10 cellular contexts compared by ENCODE assay signal in the genomic region with DNA sequence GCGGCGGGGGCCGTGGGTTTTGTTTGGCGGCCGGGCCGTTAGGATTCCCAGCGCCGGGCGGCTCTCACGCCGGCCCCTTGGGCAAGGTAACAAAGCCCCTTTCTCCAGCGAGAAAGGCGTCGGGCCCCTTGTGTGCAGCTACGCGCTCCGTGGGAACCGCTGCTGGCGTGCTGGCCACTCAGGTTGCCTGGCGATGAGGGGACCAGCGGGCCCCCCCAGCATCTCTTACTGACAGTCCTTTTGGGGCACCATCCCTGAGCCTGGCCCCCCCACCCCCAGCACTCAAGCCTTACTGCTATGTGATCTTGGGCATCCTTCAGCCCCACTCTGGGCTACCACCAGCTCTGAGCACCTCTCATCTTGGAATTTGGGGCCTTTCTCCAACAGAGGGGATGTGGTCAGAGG. TPM values are rescaled to one million over a fixed set of nuclear protein-coding genes. Genes with fewer than 3 reads are reported as not detected.
DNase-seq lines count a peak whose midpoint lies in the region; ATAC-seq, FAIRE-seq and TF ChIP-seq lines count a peak whose summit lies in the region.
"Had no signal": no experiment of that assay in that cellular context is flagged by ENCODE, and none has a peak within 500 bp of the region (broad histone marks: within the 10 kb centered on the region; RNA-seq: fewer than 3 reads in every experiment).

No MANE protein-coding gene starts in this region.

- H3K36me3 ChIP-seq in GM12878 (ENCODE audit: control insufficient read depth in 2 of 2, insufficient read depth in 2 of 2, low read length in 1 of 2) (no peaks in the 10 kb centered on the region), mesodermal cell (ENCODE audit: control insufficient read depth, insufficient read depth, low read length) (peaks cover 9% of the 10 kb centered on the region), upper lobe of left lung (peaks cover 0 to 13% (median 9%) of the 10 kb centered on the region in 4 donors)

- peaks cover 21% of the 10 kb centered on the region for H3K4me1 ChIP-seq in GM12878 (ENCODE audit: control insufficient read depth, insufficient read depth, low read length)
- H3K4me1 ChIP-seq in mesodermal cell (ENCODE audit: control insufficient read depth, insufficient read depth, low read length, poor library complexity, severe bottlenecking), result peaks cover 52% of the 10 kb centered on the region
- peaks cover 65 to 78% (median 73%) of the 10 kb centered on the region in 4 donors for H3K4me1 ChIP-seq in upper lobe of left lung

- no peak for DNase-seq in activated naive CD4-positive, alpha-beta T cell treated with anti-CD3 and anti-CD28 coated beads for 36 hours
- no peak for DNase-seq in activated naive CD4-positive, alpha-beta T cell treated with anti-CD3 and anti-CD28 coated beads, Interleukin-2, amount 50 U/mL, for 16 hours
- DNase-seq in GM12878 (ENCODE audit: low read depth, low spot score) (no peak), upper lobe of left lung (peak in 1 of 2 donors; percentile 83), CD1c-positive myeloid dendritic cell (ENCODE audit: extremely low spot score) (no peak), NOMO-1 (lab: John Stamatoyannopoulos, UW; ENCODE audit: unreplicated experiment in 2 of 2) (no peak)
- DNase-seq: GDM1 had no signal

- FAIRE-seq in GM12878 (lab: Jason Lieb, UNC), result no peak

- WGBS in GM12878 (ENCODE audit: insufficient coverage, insufficient replicate concordance, low lambda C conversion rate, missing lambda C conversion rate), result 22% methylated on average over 13 of the region's 21 CpGs
- 23 to 36% methylated on average over 19 to 20 of the region's 21 CpGs for WGBS in mesodermal cell (ENCODE audit: insufficient coverage in 2 of 2), 2 experiments
- WGBS in upper lobe of left lung, 2 donors, result 33% methylated on average over 13 of the region's 21 CpGs; no CpG with 5 or more reads in 1 of the 2 donors

- peaks cover 44% of the 10 kb centered on the region for H3K4me1 Mint-ChIP-seq in activated naive CD4-positive, alpha-beta T cell treated with anti-CD3 and anti-CD28 coated beads for 36 hours (ENCODE audit: low read depth)

- H4K20me1 ChIP-seq in GM12878 (ENCODE audit: control insufficient read depth, insufficient read depth), result no peaks in the 10 kb centered on the region

- TF ChIP-seq RAD21 in GM12878 (IDR thresholded peaks at IDR 0.05; ENCODE audit: insufficient read depth, low read depth, low read length), result no peak

- no peaks in the 10 kb centered on the region for H3K9me3 Mint-ChIP-seq in activated naive CD4-positive, alpha-beta T cell treated with anti-CD3 and anti-CD28 coated beads for 36 hours

- H3K4me2 ChIP-seq in GM12878 (ENCODE audit: control insufficient read depth, insufficient read depth), result no peak overlapping the region

- peak overlapping the region; percentile 94 for H3K4me3 Mint-ChIP-seq in activated naive CD4-positive, alpha-beta T cell treated with anti-CD3 and anti-CD28 coated beads for 36 hours

- no peaks in the 10 kb centered on the region for H3K79me2 ChIP-seq in GM12878 (ENCODE audit: control insufficient read depth, insufficient read depth, low read length)

- in situ Hi-C loops in GM12878 (cut with MboI), result no loop called here

- H3K27me3 Mint-ChIP-seq in activated naive CD4-positive, alpha-beta T cell treated with anti-CD3 and anti-CD28 coated beads for 36 hours (ENCODE audit: low read depth), result no peaks in the 10 kb centered on the region

- H3K4me3 ChIP-seq in GM12878, result no peak overlapping the region
- H3K4me3 ChIP-seq in mesodermal cell (ENCODE audit: extremely low read depth, insufficient read depth, low read length, poor library complexity, severe bottlenecking), result peak overlapping the region; percentile 58
- peak overlapping the region; percentile 8 to 71 (median 62) for H3K4me3 ChIP-seq in upper lobe of left lung

- CTCF ChIA-PET in activated naive CD4-positive, alpha-beta T cell treated with anti-CD3 and anti-CD28 coated beads for 36 hours (lab: Charles Lee), result no interaction called here
- CTCF ChIA-PET in GM12878 (lab: Yijun Ruan, JAX), result interaction anchor here (2.2 kb wide), 1 partner anchor 46 kb away, joined by 7 read pairs; no protein-coding TSS in a partner anchor

- H3K9ac ChIP-seq in GM12878 (ENCODE audit: control insufficient read depth, insufficient read depth, low read length), result no peak overlapping the region

- H3K9me3 ChIP-seq in GM12878 (replicated peaks; ENCODE audit: control insufficient read depth, insufficient read depth, low read length), result no peaks in the 10 kb centered on the region
- H3K9me3 ChIP-seq in mesodermal cell (ENCODE audit: control insufficient read depth, low read length), result no peaks in the 10 kb centered on the region
- no peaks in the 10 kb centered on the region for H3K9me3 ChIP-seq in upper lobe of left lung

- no peak for TF ChIP-seq CTCF in GM12878 (IDR thresholded peaks at IDR 0.05 in 2 of 3, conservative IDR thresholded peaks at IDR 0.05 in 1 of 3; ENCODE audit: control insufficient read depth in 2 of 3, extremely low read depth in 1 of 3, insufficient read depth in 1 of 3, low read depth in 3 of 3, low read length in 3 of 3)
- TF ChIP-seq CTCF in upper lobe of left lung (IDR thresholded peaks at IDR 0.05), result no peak

- H3K27me3 ChIP-seq in GM12878 (replicated peaks in 1 of 2; ENCODE audit: control insufficient read depth in 2 of 2, insufficient read depth in 2 of 2, low read length in 1 of 2) (peaks cover 0 to 11% of the 10 kb centered on the region in 2 experiments; a peak in 3 of 4 replicates), upper lobe of left lung (peaks cover 0 to 5% (median 1%) of the 10 kb centered on the region in 4 donors)

- RAD21 ChIA-PET in GM12878 (lab: Charles Lee; ENCODE audit: unreplicated experiment), result interaction anchor here (1.1 to 1.3 kb wide), 3 partner anchors 8 to 46 kb away, joined by 3 to 4 read pairs (median 4); no protein-coding TSS in a partner anchor

- no peak for TF ChIP-seq EP300 in GM12878 (IDR thresholded peaks at IDR 0.05; ENCODE audit: borderline replicate concordance in 1 of 2, control insufficient read depth in 1 of 2, low read depth in 2 of 2, low read length in 2 of 2)
- TF ChIP-seq EP300 in upper lobe of left lung (IDR thresholded peaks at IDR 0.05), result no peak

- no peak for TF ChIP-seq POLR2A in GM12878 (IDR thresholded peaks at IDR 0.05; ENCODE audit: low read depth, low read length)
- TF ChIP-seq POLR2A in upper lobe of left lung (IDR thresholded peaks at IDR 0.05), result no peak

- intact Hi-C loops in activated naive CD4-positive, alpha-beta T cell treated with anti-CD3 and anti-CD28 coated beads for 36 hours (cut with micrococcal nuclease), result loop anchor here (2.0 to 5.0 kb wide), 3 partner anchors 109 to 321 kb away; a partner anchor contains a TSS
- intact Hi-C loops in GM12878 (cut with micrococcal nuclease; ENCODE audit: unreplicated experiment), result no loop called here

- H3K27ac ChIP-seq in GM12878 (ENCODE audit: control insufficient read depth, insufficient read depth) (no peak overlapping the region), mesodermal cell (ENCODE audit: low read depth, low read length, severe bottlenecking) (peak overlapping the region; percentile 23), upper lobe of left lung (peak overlapping the region; percentile 83 to 96 (median 90))

- peak overlapping the region; percentile 79 for H3K27ac Mint-ChIP-seq in activated naive CD4-positive, alpha-beta T cell treated with anti-CD3 and anti-CD28 coated beads for 36 hours

- POLR2A ChIA-PET in GM12878 (lab: Charles Lee), result interaction anchor here (0.6 to 2.3 kb wide), 4 partner anchors 9 to 69 kb away, joined by 4 to 8 read pairs (median 6); no protein-coding TSS in a partner anchor

- no TSS peak for BruUV-seq in GM12878 (replicated peaks; lab: Mats Ljungman, UMichigan)

- H3K36me3 Mint-ChIP-seq in activated naive CD4-positive, alpha-beta T cell treated with anti-CD3 and anti-CD28 coated beads for 36 hours (ENCODE audit: low read depth), result peaks cover 2% of the 10 kb centered on the region

- SMC1A ChIA-PET in GM12878 (lab: Charles Lee; ENCODE audit: uncharacterized antibody, unreplicated experiment), result interaction anchor here (1.5 kb wide), 1 partner anchor 46 kb away, joined by 9 read pairs; no protein-coding TSS in a partner anchor

- ATAC-seq in GM12878 (peak; percentile 6), upper lobe of left lung (ENCODE audit: low FRiP score in 2 of 2) (no peak), GM18520 (IDR thresholded peaks at IDR 0.05; ENCODE audit: unreplicated experiment) (no peak)

- no peak overlapping the region for H2AFZ ChIP-seq in GM12878 (ENCODE audit: control insufficient read depth, low read depth, low read length)

RNA-seq across cellular contexts. Expression of a gene that starts 1.8 kb away (rescaled TPM):
- 10 to 100 TPM; 19.7 to 22.7 TPM for total RNA-seq in activated naive CD4-positive, alpha-beta T cell treated with anti-CD3 and anti-CD28 coated beads for 36 hours
- 6.2 and 7.0 TPM in 2 replicates for total RNA-seq in GM12878 (2013; cell fraction: nucleolus; rRNA removed)
- 0.11 and 0.68 TPM in 2 replicates for total RNA-seq in GM12878 (2014; rRNA removed)
- 0.22 and 0.23 TPM in 2 replicates for total RNA-seq in GM12878 (2014; rRNA removed; fragmentation: Illumina TruSeq; extraction: Trizol)
- total RNA-seq in GM12878 (2021), result 0.62 and 0.80 TPM in 2 replicates
- polyA plus RNA-seq in GM12878 (2011; ENCODE audit: low read depth), result not detected
- polyA plus RNA-seq in GM12878 (2011; rRNA removed), result 0.33 and 0.43 TPM in 2 replicates
- polyA plus RNA-seq in GM12878 (2011; cell fraction: cytosol; rRNA removed), result 0.48 and 0.51 TPM in 2 replicates
- 1.6 and 1.7 TPM in 2 replicates for polyA plus RNA-seq in GM12878 (2011; cell fraction: nucleus; rRNA removed)
- polyA plus RNA-seq in GM12878 (2012), result 0.15 and 0.35 TPM in 2 replicates
- 0.15 TPM in 1 of 2 replicates, not detected in the other for polyA plus RNA-seq in GM12878 (2014; fragmentation: Illumina TruSeq; extraction: Trizol)
- polyA plus RNA-seq in GM12878 (2014; fragmentation: Nextera tagmentation; extraction: Ambion mirVana), result under 1 TPM; 0.09 to 0.18 TPM
- 0.68 and 0.81 TPM in 2 replicates for polyA plus RNA-seq in GM12878 (2014; rRNA removed)
- not detected for polyA plus RNA-seq in GM12878 (2016; fragmentation: Nextera tagmentation; extraction: Ambion mirVana)
- polyA minus RNA-seq in GM12878 (2011; rRNA and poly(A)+ RNA removed), result 0.15 and 0.26 TPM in 2 replicates
- polyA minus RNA-seq in GM12878 (2011; cell fraction: cytosol; rRNA and poly(A)+ RNA removed), result not detected in 2 replicates
- polyA minus RNA-seq in GM12878 (2011; cell fraction: nucleus; rRNA and poly(A)+ RNA removed), result 0.73 and 2.0 TPM in 2 replicates
- polyA plus RNA-seq in mesodermal cell (2013, experiment 1 of 2), result 20.5 TPM
- polyA plus RNA-seq in mesodermal cell (2013, experiment 2 of 2), result 13.8 TPM
- 10 to 100 TPM; 30.6 to 62.9 (median 45.2) TPM for total RNA-seq in upper lobe of left lung

RNA-seq across cellular contexts. Expression of a gene that starts 34.0 kb away (rescaled TPM):
- total RNA-seq in activated naive CD4-positive, alpha-beta T cell treated with anti-CD3 and anti-CD28 coated beads for 36 hours, result 10 to 100 TPM; 26.8 to 27.3 TPM
- total RNA-seq in GM12878 (2013; cell fraction: nucleolus; rRNA removed), result 26.3 and 30.6 TPM in 2 replicates
- total RNA-seq in GM12878 (2014; rRNA removed) (27.2 and 35.2 TPM in 2 replicates), GM12878 (2014; rRNA removed; fragmentation: Illumina TruSeq; extraction: Trizol) (4.1 and 5.2 TPM in 2 replicates), GM12878 (2021) (31.0 and 32.8 TPM in 2 replicates), upper lobe of left lung (10 to 100 TPM; 23.9 to 68.3 (median 31.0) TPM)
- 4.9 TPM for polyA plus RNA-seq in GM12878 (2011; ENCODE audit: low read depth)
- polyA plus RNA-seq in GM12878 (2011; rRNA removed) (2.9 and 8.1 TPM in 2 replicates), GM12878 (2014; fragmentation: Illumina TruSeq; extraction: Trizol) (0.76 and 3.3 TPM in 2 replicates), GM12878 (2014; fragmentation: Nextera tagmentation; extraction: Ambion mirVana) (under 1 TPM; 0.13 to 0.68 TPM), GM12878 (2014; rRNA removed) (23.8 and 32.6 TPM in 2 replicates), GM12878 (2016; fragmentation: Nextera tagmentation; extraction: Ambion mirVana) (10 to 100 TPM; 43.6 to 53.3 TPM)
- 13.5 and 22.0 TPM in 2 replicates for polyA plus RNA-seq in GM12878 (2011; cell fraction: cytosol; rRNA removed)
- 101 and 131 TPM in 2 replicates for polyA plus RNA-seq in GM12878 (2011; cell fraction: nucleus; rRNA removed)
- polyA plus RNA-seq in GM12878 (2012), result 16.8 and 17.2 TPM in 2 replicates
- 3.9 and 12.8 TPM in 2 replicates for polyA minus RNA-seq in GM12878 (2011; rRNA and poly(A)+ RNA removed)
- 9.5 and 9.9 TPM in 2 replicates for polyA minus RNA-seq in GM12878 (2011; cell fraction: cytosol; rRNA and poly(A)+ RNA removed)
- 10.8 and 17.3 TPM in 2 replicates for polyA minus RNA-seq in GM12878 (2011; cell fraction: nucleus; rRNA and poly(A)+ RNA removed)
- polyA plus RNA-seq in mesodermal cell (2013, experiment 1 of 2), result 30.2 TPM
- 23.1 TPM for polyA plus RNA-seq in mesodermal cell (2013, experiment 2 of 2)

RNA-seq across cellular contexts. Expression of a gene that starts 37.4 kb away (rescaled TPM):
- total RNA-seq in activated naive CD4-positive, alpha-beta T cell treated with anti-CD3 and anti-CD28 coated beads for 36 hours, result 1 to 10 TPM; 6.6 to 9.4 TPM
- total RNA-seq in GM12878 (2013; cell fraction: nucleolus; rRNA removed), result 15.3 and 19.5 TPM in 2 replicates
- total RNA-seq in GM12878 (2014; rRNA removed) (3.7 and 4.3 TPM in 2 replicates), GM12878 (2014; rRNA removed; fragmentation: Illumina TruSeq; extraction: Trizol) (2.3 and 2.5 TPM in 2 replicates), GM12878 (2021) (7.9 and 8.1 TPM in 2 replicates), upper lobe of left lung (10 to 100 TPM; 18.0 to 51.3 (median 23.9) TPM)
- polyA plus RNA-seq in GM12878 (2011; ENCODE audit: low read depth), result 0.75 TPM
- polyA plus RNA-seq in GM12878 (2011; rRNA removed) (2.8 and 3.7 TPM in 2 replicates), GM12878 (2014; fragmentation: Illumina TruSeq; extraction: Trizol) (3.0 and 3.1 TPM in 2 replicates), GM12878 (2014; fragmentation: Nextera tagmentation; extraction: Ambion mirVana) (under 1 TPM; 0.37 to 0.45 TPM), GM12878 (2014; rRNA removed) (5.6 and 6.1 TPM in 2 replicates), GM12878 (2016; fragmentation: Nextera tagmentation; extraction: Ambion mirVana) (1 to 10 TPM; 5.8 to 5.9 TPM)
- polyA plus RNA-seq in GM12878 (2011; cell fraction: cytosol; rRNA removed), result 2.9 and 3.7 TPM in 2 replicates
- polyA plus RNA-seq in GM12878 (2011; cell fraction: nucleus; rRNA removed), result 13.7 and 15.4 TPM in 2 replicates
- 2.0 and 2.6 TPM in 2 replicates for polyA plus RNA-seq in GM12878 (2012)
- 2.5 and 4.9 TPM in 2 replicates for polyA minus RNA-seq in GM12878 (2011; rRNA and poly(A)+ RNA removed)
- polyA minus RNA-seq in GM12878 (2011; cell fraction: cytosol; rRNA and poly(A)+ RNA removed), result 1.1 and 3.7 TPM in 2 replicates
- polyA minus RNA-seq in GM12878 (2011; cell fraction: nucleus; rRNA and poly(A)+ RNA removed), result 3.4 and 6.5 TPM in 2 replicates
- 9.3 TPM for polyA plus RNA-seq in mesodermal cell (2013, experiment 1 of 2)
- polyA plus RNA-seq in mesodermal cell (2013, experiment 2 of 2), result 9.6 TPM

RNA-seq across cellular contexts. Expression of a gene that starts 45.1 kb away (rescaled TPM):
- not detected for total RNA-seq in activated naive CD4-positive, alpha-beta T cell treated with anti-CD3 and anti-CD28 coated beads for 36 hours
- total RNA-seq in GM12878 (2013; cell fraction: nucleolus; rRNA removed), result not detected in 2 replicates
- total RNA-seq in GM12878 (2014; rRNA removed) (not detected in 2 replicates), GM12878 (2014; rRNA removed; fragmentation: Illumina TruSeq; extraction: Trizol) (not detected in 2 replicates), GM12878 (2021) (not detected in 2 replicates), upper lobe of left lung (not detected)
- not detected for polyA plus RNA-seq in GM12878 (2011; ENCODE audit: low read depth)
- polyA plus RNA-seq in GM12878 (2011; rRNA removed) (not detected in 2 replicates), GM12878 (2014; fragmentation: Illumina TruSeq; extraction: Trizol) (not detected in 2 replicates), GM12878 (2014; fragmentation: Nextera tagmentation; extraction: Ambion mirVana) (not detected), GM12878 (2014; rRNA removed) (not detected in 2 replicates), GM12878 (2016; fragmentation: Nextera tagmentation; extraction: Ambion mirVana) (not detected)
- polyA plus RNA-seq in GM12878 (2011; cell fraction: cytosol; rRNA removed), result not detected in 2 replicates
- polyA plus RNA-seq in GM12878 (2011; cell fraction: nucleus; rRNA removed), result not detected in 2 replicates
- not detected in 2 replicates for polyA plus RNA-seq in GM12878 (2012)
- not detected in 2 replicates for polyA minus RNA-seq in GM12878 (2011; rRNA and poly(A)+ RNA removed)
- polyA minus RNA-seq in GM12878 (2011; cell fraction: cytosol; rRNA and poly(A)+ RNA removed), result not detected in 2 replicates
- not detected in 2 replicates for polyA minus RNA-seq in GM12878 (2011; cell fraction: nucleus; rRNA and poly(A)+ RNA removed)
- not detected for polyA plus RNA-seq in mesodermal cell (2013, experiment 1 of 2)
- polyA plus RNA-seq in mesodermal cell (2013, experiment 2 of 2), result not detected
- total RNA-seq: myocyte had no signal
